Comparison of ENCODE assay signal across 20 cellular contexts in genomic region chr17:61532818-61533217, GRCh38. TPM values are rescaled to one million over a fixed set of nuclear protein-coding genes. Genes with fewer than 3 reads are reported as not detected.
"Had no signal": no experiment of that assay in that cellular context is flagged by ENCODE, and none has a peak within 500 bp of the region (broad histone marks: within the 10 kb centered on the region; RNA-seq: fewer than 3 reads in every experiment).

No MANE protein-coding gene starts in this region.

- H3K36me3 Mint-ChIP-seq: activated naive CD8-positive, alpha-beta T cell treated with anti-CD3 and anti-CD28 coated beads, Interleukin-2, amount 10 ng/mL, durations not matched to agents 7 days and 5 days; naive thymus-derived CD4-positive, alpha-beta T cell; stimulated activated naive B cell treated with anti-CD40 and anti-IgM and Interleukin-4, amounts not matched to agents 10 μg/mL and 1 μg/mL and 100 μg/mL, for 72 hours had no signal

- DNase-seq: activated CD4-positive, alpha-beta T cell treated with anti-CD3 and anti-CD28 coated beads for 1 hour; activated CD8-positive, alpha-beta memory T cell treated with anti-CD3 and anti-CD28 coated beads, Interleukin-2, amount 50 U/mL, for 4 hours; activated CD8-positive, alpha-beta T cell treated with anti-CD3 and anti-CD28 coated beads for 36 hours; activated naive CD8-positive, alpha-beta T cell treated with anti-CD3 and anti-CD28 coated beads, Interleukin-2, amount 10 ng/mL, durations not matched to agents 7 days and 5 days; anterior cingulate cortex; dorsolateral prefrontal cortex; hypothalamus; lower lobe of right lung; naive thymus-derived CD4-positive, alpha-beta T cell; right cardiac atrium; spleen; stimulated activated CD4-positive, alpha-beta T cell treated with anti-CD3 and anti-CD28 coated beads, Interleukin-1b, Interleukin-23, amount 100 ng/mL, for 48 hours; stimulated activated naive B cell treated with anti-CD40 and anti-IgM and Interleukin-4, amounts not matched to agents 10 μg/mL and 1 μg/mL and 100 μg/mL, for 72 hours; T1000 had no signal

- H3K27ac ChIP-seq: breast epithelium, dorsolateral prefrontal cortex, lower lobe of right lung, spleen, tibial nerve had no signal

- H3K4me1 ChIP-seq: breast epithelium, lower lobe of right lung, tibial nerve had no signal

- H3K27me3 ChIP-seq: breast epithelium, tibial nerve had no signal

- H3K27ac Mint-ChIP-seq: activated CD8-positive, alpha-beta T cell treated with anti-CD3 and anti-CD28 coated beads for 36 hours; activated naive CD8-positive, alpha-beta T cell treated with anti-CD3 and anti-CD28 coated beads, Interleukin-2, amount 10 ng/mL, durations not matched to agents 7 days and 5 days; naive thymus-derived CD4-positive, alpha-beta T cell; progenitor cell of endocrine pancreas; stimulated activated naive B cell treated with anti-CD40 and anti-IgM and Interleukin-4, amounts not matched to agents 10 μg/mL and 1 μg/mL and 100 μg/mL, for 72 hours had no signal

- H3K4me1 Mint-ChIP-seq: activated naive CD8-positive, alpha-beta T cell treated with anti-CD3 and anti-CD28 coated beads, Interleukin-2, amount 10 ng/mL, durations not matched to agents 7 days and 5 days had no signal

- H3K9me3 ChIP-seq: breast epithelium, lower lobe of right lung, spleen, tibial nerve had no signal

- H3K4me3 Mint-ChIP-seq: activated CD8-positive, alpha-beta T cell treated with anti-CD3 and anti-CD28 coated beads for 36 hours; activated naive CD8-positive, alpha-beta T cell treated with anti-CD3 and anti-CD28 coated beads, Interleukin-2, amount 10 ng/mL, durations not matched to agents 7 days and 5 days; naive thymus-derived CD4-positive, alpha-beta T cell; stimulated activated naive B cell treated with anti-CD40 and anti-IgM and Interleukin-4, amounts not matched to agents 10 μg/mL and 1 μg/mL and 100 μg/mL, for 72 hours had no signal

- H3K9me3 Mint-ChIP-seq: activated CD8-positive, alpha-beta T cell treated with anti-CD3 and anti-CD28 coated beads for 36 hours; activated naive CD8-positive, alpha-beta T cell treated with anti-CD3 and anti-CD28 coated beads, Interleukin-2, amount 10 ng/mL, durations not matched to agents 7 days and 5 days; naive thymus-derived CD4-positive, alpha-beta T cell; stimulated activated naive B cell treated with anti-CD40 and anti-IgM and Interleukin-4, amounts not matched to agents 10 μg/mL and 1 μg/mL and 100 μg/mL, for 72 hours had no signal

- H3K36me3 ChIP-seq: breast epithelium, lower lobe of right lung, spleen, tibial nerve had no signal

- H3K4me3 ChIP-seq: breast epithelium, dorsolateral prefrontal cortex, lower lobe of right lung, spleen, tibial nerve had no signal

RNA-seq across cellular contexts. Expression of gene NACA2, which starts 58.2 kb away (rescaled TPM):
- total RNA-seq: activated CD8-positive, alpha-beta T cell treated with anti-CD3 and anti-CD28 coated beads for 36 hours; activated naive CD8-positive, alpha-beta T cell treated with anti-CD3 and anti-CD28 coated beads, Interleukin-2, amount 10 ng/mL, durations not matched to agents 7 days and 5 days; breast epithelium; chondrocyte; glomerular endothelial cell; lower lobe of right lung; naive thymus-derived CD4-positive, alpha-beta T cell; progenitor cell of endocrine pancreas; right cardiac atrium; spleen; subcutaneous adipose tissue; tibial nerve had no signal
